Comparison of ENCODE assay signal across 1 cellular context in the genomic region with DNA sequence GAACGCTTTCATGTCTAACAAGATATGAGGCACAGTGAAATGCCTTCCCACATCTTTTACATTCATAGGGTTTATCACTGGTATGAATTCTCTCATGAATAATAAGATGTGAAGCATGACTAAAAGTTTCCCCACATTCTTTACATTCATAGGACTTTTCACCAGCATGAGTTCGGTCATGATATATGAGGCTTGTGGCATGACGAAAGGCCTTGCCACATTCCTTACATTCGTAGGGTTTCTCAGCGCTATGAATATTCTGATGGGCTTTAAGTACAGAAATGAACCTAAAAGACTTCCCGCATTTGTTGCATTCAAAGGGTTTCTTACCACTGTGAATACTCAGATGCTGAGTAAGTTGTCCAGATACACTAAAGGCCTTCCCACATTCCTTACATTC.
TF ChIP-seq lines count a peak whose summit lies in the region.

No MANE protein-coding gene starts in this region.

TF ChIP-seq in GM23338, 12 proteins besides CTCF, POLR2A, EP300 and RAD21 (continued from another document):
- TF ChIP-seq ZNF462 (CRISPR knock-in tag; IDR thresholded peaks at IDR 0.05) (no peak), ETS1 (IDR thresholded peaks at IDR 0.05) (no peak), ZNF331 (CRISPR knock-in tag; IDR thresholded peaks at IDR 0.05; ENCODE audit: low read depth) (no peak), POLR2AphosphoS5 (IDR thresholded peaks at IDR 0.05; ENCODE audit: low read depth) (no peak), NANOG (IDR thresholded peaks at IDR 0.05; ENCODE audit: borderline replicate concordance) (no peak), STAT1 (IDR thresholded peaks at IDR 0.05; ENCODE audit: unreplicated experiment) (no peak), EZH2phosphoT487 (IDR thresholded peaks at IDR 0.05; ENCODE audit: unreplicated experiment) (no peak), EZH2 (IDR thresholded peaks at IDR 0.05; ENCODE audit: low read depth, unreplicated experiment) (no peak)
